In the genomic region with DNA sequence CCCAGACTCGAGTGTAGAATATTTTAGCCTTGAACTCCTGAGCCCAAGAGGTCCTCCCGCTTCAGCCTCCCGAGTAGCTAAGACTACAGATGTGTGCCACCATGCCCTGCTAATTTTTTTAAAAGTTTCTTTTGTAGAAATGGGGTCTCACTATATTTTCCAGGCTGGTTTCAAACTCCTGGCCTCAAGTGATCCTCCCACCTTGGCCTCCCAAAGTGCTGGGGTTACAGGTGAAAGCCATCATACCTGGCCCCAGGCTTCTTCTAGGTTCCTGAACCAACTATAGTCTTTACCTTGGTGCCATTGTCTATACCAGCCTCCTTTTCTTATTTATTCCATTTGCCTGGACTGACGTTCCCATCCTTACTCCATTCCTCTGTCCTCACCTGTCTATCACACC, we compare ENCODE assay signal across 14 cellular contexts.
"Had no signal": no experiment of that assay in that cellular context is flagged by ENCODE, and none has a peak within 500 bp of the region (broad histone marks: within the 10 kb centered on the region; RNA-seq: fewer than 3 reads in every experiment).

No MANE protein-coding gene starts in this region.

- H3K36me3 ChIP-seq: heart left ventricle, sigmoid colon had no signal

- H3K27ac Mint-ChIP-seq: naive thymus-derived CD4-positive, alpha-beta T cell; nephron progenitor cell had no signal

- H3K27me3 ChIP-seq: heart left ventricle had no signal

- DNase-seq: cortex of kidney; effector memory CD4-positive, alpha-beta T cell; heart left ventricle; hypothalamus; kidney glomerular epithelial cell; naive thymus-derived CD4-positive, alpha-beta T cell; nephron progenitor cell; posterior cingulate gyrus; sigmoid colon; stimulated activated CD4-positive, alpha-beta T cell treated with anti-CD3 and anti-CD28 coated beads, Interleukin-2, amount 100 ng/mL, for 24 hours; stimulated activated CD4-positive, alpha-beta T cell treated with anti-CD3 and anti-CD28 coated beads, Interleukin-4, amount 100 ng/mL, for 4 hours; stimulated activated naive CD4-positive, alpha-beta T cell treated with Interleukin-2 at 50 U/mL for 16 hours had no signal

- ATAC-seq: esophagus mucosa; heart left ventricle; naive thymus-derived CD4-positive, alpha-beta T cell had no signal

- H3K27ac ChIP-seq: sigmoid colon, skin epidermis had no signal

- H3K4me3 Mint-ChIP-seq: naive thymus-derived CD4-positive, alpha-beta T cell; nephron progenitor cell had no signal

- H3K4me3 ChIP-seq: heart left ventricle, sigmoid colon, skin epidermis had no signal

- H3K9me3 ChIP-seq: heart left ventricle, sigmoid colon had no signal
